ENCODE assay signal across 22 cellular contexts in genomic region chr2:237877576-237878307, GRCh38. TPM values are rescaled to one million over a fixed set of nuclear protein-coding genes. Genes with fewer than 3 reads are reported as not detected.
DNase-seq lines count a peak whose midpoint lies in the region; ATAC-seq, FAIRE-seq and TF ChIP-seq lines count a peak whose summit lies in the region.
"Had no signal": no experiment of that assay in that cellular context is flagged by ENCODE, and none has a peak within 500 bp of the region (broad histone marks: within the 10 kb centered on the region; RNA-seq: fewer than 3 reads in every experiment).

No MANE protein-coding gene starts in this region.

- TF ChIP-seq POLR2A in HepG2 (IDR thresholded peaks at IDR 0.05; ENCODE audit: insufficient read depth in 1 of 2, low read depth in 2 of 2, low read length in 2 of 2) = no peak

- H2AFZ ChIP-seq in HepG2 (ENCODE audit: low read length) = no peak overlapping the region

- no peak overlapping the region for H3K9ac ChIP-seq in HepG2 (ENCODE audit: insufficient read depth, low read depth, low read length)
- H3K9ac ChIP-seq in skeletal muscle satellite cell (ENCODE audit: low read depth, low read length) = peak overlapping the region; percentile 75

- in situ Hi-C loops in HepG2 (cut with HindIII; ENCODE audit: extremely low pct_ligation_motif_present, low pct_unique_long_range_greater_than_20kb) = no loop called here

- H3K79me2 ChIP-seq in HepG2 (ENCODE audit: insufficient read depth, low read length) = no peaks in the 10 kb centered on the region

- BruUV-seq in HepG2 (replicated peaks; lab: Mats Ljungman, UMichigan) = no TSS peak

- H4K20me1 ChIP-seq in HepG2 (ENCODE audit: insufficient read depth, low read length) = no peaks in the 10 kb centered on the region; the same call in 1 of the 2 replicates

- H3K27me3 ChIP-seq in H7 (ENCODE audit: control insufficient read depth, insufficient read depth, low read length) = no peaks in the 10 kb centered on the region
- no peaks in the 10 kb centered on the region for H3K27me3 ChIP-seq in ascending aorta
- peaks cover 10 to 64% of the 10 kb centered on the region in 2 experiments for H3K27me3 ChIP-seq in HepG2 (ENCODE audit: control insufficient read depth in 1 of 2, insufficient read depth in 2 of 2, low read length in 2 of 2)
- no peaks in the 10 kb centered on the region for H3K27me3 ChIP-seq in skeletal muscle satellite cell (ENCODE audit: control insufficient read depth, insufficient read depth, low read length)
- H3K27me3 ChIP-seq: heart right ventricle, MG63 had no signal

- WGBS in HepG2 (ENCODE audit: low lambda C conversion rate) = 64% methylated on average over 17 of the region's 25 CpGs

- no peak for TF ChIP-seq RAD21 in HepG2 (CRISPR knock-in tag; IDR thresholded peaks at IDR 0.05)

- H3K9me3 ChIP-seq in ascending aorta (no peaks in the 10 kb centered on the region), HepG2 (ENCODE audit: low read length) (no peaks in the 10 kb centered on the region), skeletal muscle satellite cell (replicated peaks; ENCODE audit: low read length) (no peaks in the 10 kb centered on the region)
- H3K9me3 ChIP-seq: MG63 had no signal

- ATAC-seq in HepG2 (peak; percentile 13; the same call in 2 of the 3 replicates), HG03025 (IDR thresholded peaks at IDR 0.05; ENCODE audit: low FRiP score, unreplicated experiment) (no peak), HG02798 (IDR thresholded peaks at IDR 0.05; ENCODE audit: poor library complexity, unreplicated experiment) (no peak)

- DNase-seq in H7 = peak; percentile 57
- DNase-seq in ascending aorta (ENCODE audit: low spot score in 2 of 2) = peak in 1 of 2 donors; percentile 61
- no peak for DNase-seq in HepG2 (ENCODE audit: low spot score)
- DNase-seq in dermis blood vessel endothelial cell = no peak
- DNase-seq in NCI-H2081 treated with DMSO at 0.1 percent for 48 hours (lab: John Stamatoyannopoulos, UW) = no peak
- DNase-seq: activated CD4-positive, alpha-beta memory T cell treated with anti-CD3 and anti-CD28 coated beads, Interleukin-2, amount 10 ng/mL, durations not matched to agents 7 days and 5 days; CD4-positive, alpha-beta memory T cell; GOT3; heart right ventricle; MG63; NCI-H1417 treated with DMSO at 0.1 percent for 48 hours; NCI-H2171 treated with DMSO at 0.1 percent for 48 hours; NCI-H526 treated with DMSO at 0.1 percent for 48 hours; nucleus accumbens; substantia nigra; T-helper 9 cell had no signal

- no peak for FAIRE-seq in HepG2 (lab: Jason Lieb, UNC)

- H3K4me2 ChIP-seq in HepG2 (ENCODE audit: low read depth, low read length) = no peak overlapping the region
- H3K4me2 ChIP-seq in skeletal muscle satellite cell (ENCODE audit: low read length) = no peak overlapping the region

- CTCF ChIA-PET in HepG2 (lab: Yijun Ruan, JAX; ENCODE audit: low intra/inter-chr PET ratio, low total read pairs) = no interaction called here

- H3K27ac ChIP-seq in ascending aorta (peak overlapping the region; percentile 75 to 98), HepG2 (ENCODE audit: extremely low read length, insufficient read depth, low read length) (no peak overlapping the region)

- intact Hi-C loops in ascending aorta (cut with DNase I) = no loop called here
- intact Hi-C loops in HepG2 (cut with micrococcal nuclease; ENCODE audit: unreplicated experiment) = no loop called here

- H3K4me3 ChIP-seq in H7 (ENCODE audit: insufficient read depth, low read depth, low read length) (no peak overlapping the region), ascending aorta (no peak overlapping the region), HepG2 (replicated peaks in 1 of 3; ENCODE audit: insufficient read depth in 1 of 3, low read depth in 2 of 3, low read length in 3 of 3) (no peak overlapping the region), skeletal muscle satellite cell (ENCODE audit: low read length) (no peak overlapping the region)
- H3K4me3 ChIP-seq: heart right ventricle, MG63 had no signal

- H3K36me3 ChIP-seq in H7 (replicated peaks; ENCODE audit: control insufficient read depth, insufficient read depth, low read length) (no peaks in the 10 kb centered on the region), ascending aorta (peaks cover 24 to 55% of the 10 kb centered on the region in 2 donors), HepG2 (replicated peaks in 1 of 2; ENCODE audit: control insufficient read depth in 1 of 2, insufficient read depth in 2 of 2, low read length in 2 of 2) (no peaks in the 10 kb centered on the region), skeletal muscle satellite cell (ENCODE audit: insufficient read depth, low read length) (peaks cover 10% of the 10 kb centered on the region)

- POLR2A ChIA-PET in HepG2 (lab: Yijun Ruan, JAX) = no interaction called here

- TF ChIP-seq EP300 in HepG2 (IDR thresholded peaks at IDR 0.05; ENCODE audit: low read depth in 2 of 2, low read length in 2 of 2) (no peak), HepG2 (CRISPR knock-in tag; IDR thresholded peaks at IDR 0.05; ENCODE audit: borderline replicate concordance) (no peak)

- TF ChIP-seq CTCF in ascending aorta (IDR thresholded peaks at IDR 0.05) (no peak), HepG2 (CRISPR knock-in tag; IDR thresholded peaks at IDR 0.05) (no peak)

- peaks cover 28 to 42% of the 10 kb centered on the region in 2 donors for H3K4me1 ChIP-seq in ascending aorta
- peaks cover 18% of the 10 kb centered on the region for H3K4me1 ChIP-seq in HepG2 (ENCODE audit: insufficient read depth, low read length)
- peaks cover 60% of the 10 kb centered on the region for H3K4me1 ChIP-seq in skeletal muscle satellite cell (ENCODE audit: control insufficient read depth, insufficient read depth, low read length)

TF ChIP-seq in HepG2, 621 proteins besides CTCF, POLR2A, EP300 and RAD21:
- TF ChIP-seq ATRX (CRISPR knock-in tag; IDR thresholded peaks at IDR 0.05; ENCODE audit: borderline replicate concordance) = no peak
- no peak for TF ChIP-seq ZNF570 (CRISPR knock-in tag; IDR thresholded peaks at IDR 0.05; ENCODE audit: borderline replicate concordance)
- no peak for TF ChIP-seq ZEB1 (IDR thresholded peaks at IDR 0.05; ENCODE audit: insufficient replicate concordance, low read depth)
- TF ChIP-seq, protein P1, sequence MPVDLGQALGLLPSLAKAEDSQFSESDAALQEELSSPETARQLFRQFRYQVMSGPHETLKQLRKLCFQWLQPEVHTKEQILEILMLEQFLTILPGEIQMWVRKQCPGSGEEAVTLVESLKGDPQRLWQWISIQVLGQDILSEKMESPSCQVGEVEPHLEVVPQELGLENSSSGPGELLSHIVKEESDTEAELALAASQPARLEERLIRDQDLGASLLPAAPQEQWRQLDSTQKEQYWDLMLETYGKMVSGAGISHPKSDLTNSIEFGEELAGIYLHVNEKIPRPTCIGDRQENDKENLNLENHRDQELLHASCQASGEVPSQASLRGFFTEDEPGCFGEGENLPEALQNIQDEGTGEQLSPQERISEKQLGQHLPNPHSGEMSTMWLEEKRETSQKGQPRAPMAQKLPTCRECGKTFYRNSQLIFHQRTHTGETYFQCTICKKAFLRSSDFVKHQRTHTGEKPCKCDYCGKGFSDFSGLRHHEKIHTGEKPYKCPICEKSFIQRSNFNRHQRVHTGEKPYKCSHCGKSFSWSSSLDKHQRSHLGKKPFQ (CRISPR knock-in tag; IDR thresholded peaks at IDR 0.05; ENCODE audit: insufficient replicate concordance) = no peak

RNA-seq across cellular contexts. Expression of gene RAMP1, which starts 18.3 kb away (rescaled TPM):
- total RNA-seq in H7 (2014; rRNA removed; shearing (Covaris generic)) = 0.17 and 0.78 TPM in 2 replicates
- total RNA-seq in ascending aorta (191 TPM), HepG2 (2016; rRNA removed; fragmentation: Illumina TruSeq; extraction: Trizol) (0.29 TPM in 1 of 2 replicates, not detected in the other), dermis blood vessel endothelial cell (0.85 TPM in 1 of 2 replicates, not detected in the other)
- not detected in 2 replicates for total RNA-seq in HepG2 (2016; cell fraction: cytosol; rRNA removed; fragmentation: Illumina TruSeq; extraction: Trizol; ENCODE audit: low read depth)
- total RNA-seq in HepG2 (2016; cell fraction: insoluble cytoplasmic fraction; rRNA removed; fragmentation: Illumina TruSeq; extraction: Trizol) = 0.17 TPM in 1 of 2 replicates, not detected in the other
- total RNA-seq in HepG2 (2016; cell fraction: membrane; rRNA removed; fragmentation: Illumina TruSeq; extraction: Trizol) = 0.19 TPM in 1 of 2 replicates, not detected in the other
- total RNA-seq in HepG2 (2016; cell fraction: nucleus; rRNA removed; fragmentation: Illumina TruSeq; extraction: Trizol) = not detected in 2 replicates
- polyA plus RNA-seq in HepG2 (2011; rRNA removed) = 0.61 and 1.9 TPM in 2 replicates
- 0.83 and 1.1 TPM in 2 replicates for polyA plus RNA-seq in HepG2 (2011; cell fraction: cytosol; rRNA removed)
- polyA plus RNA-seq in HepG2 (2011; cell fraction: nucleus; rRNA removed) = 0.68 and 1.2 TPM in 2 replicates
- 0.19 and 1.2 TPM in 2 replicates for polyA plus RNA-seq in HepG2 (2012)
- polyA plus RNA-seq in HepG2 (2016; cell fraction: cytosol; fragmentation: Illumina TruSeq; extraction: Trizol; ENCODE audit: low read depth) = 0.24 TPM in 1 of 2 replicates, not detected in the other
- polyA plus RNA-seq in HepG2 (2016; cell fraction: insoluble cytoplasmic fraction; fragmentation: Illumina TruSeq; extraction: Trizol; ENCODE audit: low read depth) = not detected in 2 replicates
- not detected in 2 replicates for polyA plus RNA-seq in HepG2 (2016; cell fraction: membrane; fragmentation: Illumina TruSeq; extraction: Trizol; ENCODE audit: low read depth)
- polyA plus RNA-seq in HepG2 (2016; cell fraction: nucleus; fragmentation: Illumina TruSeq; extraction: Trizol; ENCODE audit: insufficient read depth, low read depth) = 0.85 and 1.1 TPM in 2 replicates
- polyA minus RNA-seq in HepG2 (2011; rRNA and poly(A)+ RNA removed; ENCODE audit: low replicate concordance) = not detected in 2 replicates
- not detected in 2 replicates for polyA minus RNA-seq in HepG2 (2011; cell fraction: cytosol; rRNA and poly(A)+ RNA removed)
- not detected in 2 replicates for polyA minus RNA-seq in HepG2 (2011; cell fraction: nucleus; rRNA and poly(A)+ RNA removed)
- total RNA-seq in skeletal muscle satellite cell (2012; rRNA removed) = 4.8 TPM in 1 of 2 replicates, not detected in the other
- total RNA-seq: CD4-positive, alpha-beta memory T cell; dermis microvascular lymphatic vessel endothelial cell; G401 had no signal
- polyA plus RNA-seq: IgD-negative memory B cell had no signal

Comparison
In these comparisons a context has a peak if more than half of its experiments do, and no peak if none do; other contexts are left out.
1. RNA of gene RAMP1, which starts 18.3 kb away (total RNA-seq): 191 TPM in ascending aorta (single experiment); 0.85 TPM in dermis blood vessel endothelial cell, 0.17 to 0.29 TPM in HepG2 and 0.17 to 0.78 TPM in H7; every median in the first group is over 100 times any median in the second.